In the genomic region with DNA sequence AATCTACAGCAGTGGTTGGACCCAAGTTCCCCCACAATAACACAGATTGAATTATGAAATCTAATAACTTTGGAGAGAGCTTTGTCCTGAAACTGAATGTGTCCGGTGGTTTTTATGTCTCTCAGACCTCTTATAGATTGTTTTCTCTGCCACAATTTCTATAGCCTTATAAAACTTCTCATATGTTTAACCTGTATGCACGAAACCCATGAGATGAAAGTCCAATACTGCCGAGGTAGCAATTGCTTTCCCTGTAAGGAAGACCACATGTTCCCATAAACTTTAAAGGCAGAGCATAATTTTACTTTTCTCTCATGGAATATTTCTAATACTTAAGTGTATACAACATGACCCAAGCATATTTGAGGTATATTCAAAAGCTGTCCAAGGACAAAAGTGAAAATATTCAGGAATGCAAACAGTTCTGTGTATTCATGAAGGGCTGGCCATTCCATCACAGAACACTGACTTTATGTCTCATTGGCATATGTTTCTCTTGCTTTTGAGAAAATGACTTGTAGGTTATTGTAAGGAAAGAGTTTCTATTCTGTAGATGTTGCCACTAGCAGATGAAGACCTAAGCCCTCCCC, we compare ENCODE assay signal across 22 cellular contexts.
"Had no signal": no experiment of that assay in that cellular context is flagged by ENCODE, and none has a peak within 500 bp of the region (broad histone marks: within the 10 kb centered on the region; RNA-seq: fewer than 3 reads in every experiment).

No MANE protein-coding gene starts in this region.

- H3K36me3 Mint-ChIP-seq: activated CD8-positive, alpha-beta memory T cell treated with anti-CD3 and anti-CD28 coated beads, Interleukin-2, amount 10 ng/mL, durations not matched to agents 7 days and 5 days; mesothelial cell of epicardium; stimulated activated naive B cell treated with anti-CD40 and anti-IgM and Interleukin-4, amounts not matched to agents 10 μg/mL and 1 μg/mL and 100 μg/mL, for 72 hours had no signal

- DNase-seq: activated B cell treated with CpG ODN at 0.5 μM for 24 hours; activated CD4-positive, alpha-beta memory T cell treated with anti-CD3 and anti-CD28 coated beads, Interleukin-2, amount 10 ng/mL, durations not matched to agents 7 days and 5 days; activated CD4-positive, alpha-beta T cell treated with anti-CD3 and anti-CD28 coated beads for 48 hours; activated CD8-positive, alpha-beta memory T cell treated with anti-CD3 and anti-CD28 coated beads, Interleukin-2, amount 10 ng/mL, durations not matched to agents 7 days and 5 days; activated naive CD4-positive, alpha-beta T cell treated with Interleukin-2 at 50 U/mL for 16 hours; aorta; cerebellar nuclear complex; effector CD8-positive, alpha-beta T cell; hippocampal formation; kidney; left lung; posterior cingulate gyrus; retina; stimulated activated naive B cell treated with anti-CD40 and anti-IgM and Interleukin-4, amounts not matched to agents 10 μg/mL and 1 μg/mL and 100 μg/mL, for 72 hours; T-helper 1 cell; T-helper 9 cell; transverse colon; uterus had no signal

- H3K27ac Mint-ChIP-seq: activated B cell treated with CpG ODN at 0.5 μM for 24 hours; activated CD4-positive, alpha-beta memory T cell treated with anti-CD3 and anti-CD28 coated beads, Interleukin-2, amount 10 ng/mL, durations not matched to agents 7 days and 5 days; activated CD8-positive, alpha-beta memory T cell treated with anti-CD3 and anti-CD28 coated beads, Interleukin-2, amount 10 ng/mL, durations not matched to agents 7 days and 5 days; activated T-helper 17 cell treated with anti-CD3 and anti-CD28 coated beads, Interleukin-2, amount 50 U/mL, for 72 hours; dendritic cell treated with granulocyte-macrophage colony-stimulating factor and Interleukin-4, amounts not matched to agents 40 ng/mL and 50 ng/mL, for 4 days; mesothelial cell of epicardium; nephron; stimulated activated naive B cell treated with anti-CD40 and anti-IgM and Interleukin-4, amounts not matched to agents 10 μg/mL and 1 μg/mL and 100 μg/mL, for 72 hours had no signal

- H3K9me3 ChIP-seq: left lung, transverse colon, uterus had no signal

- ATAC-seq: activated CD8-positive, alpha-beta memory T cell treated with anti-CD3 and anti-CD28 coated beads, Interleukin-2, amount 10 ng/mL, durations not matched to agents 7 days and 5 days; left lung had no signal

- H3K9me3 Mint-ChIP-seq: activated CD4-positive, alpha-beta memory T cell treated with anti-CD3 and anti-CD28 coated beads, Interleukin-2, amount 10 ng/mL, durations not matched to agents 7 days and 5 days; activated T-helper 17 cell treated with anti-CD3 and anti-CD28 coated beads, Interleukin-2, amount 50 U/mL, for 72 hours; dendritic cell treated with granulocyte-macrophage colony-stimulating factor and Interleukin-4, amounts not matched to agents 40 ng/mL and 50 ng/mL, for 4 days; mesothelial cell of epicardium; nephron had no signal

- H3K27me3 Mint-ChIP-seq: activated B cell treated with CpG ODN at 0.5 μM for 24 hours; activated CD4-positive, alpha-beta memory T cell treated with anti-CD3 and anti-CD28 coated beads, Interleukin-2, amount 10 ng/mL, durations not matched to agents 7 days and 5 days; activated CD8-positive, alpha-beta memory T cell treated with anti-CD3 and anti-CD28 coated beads, Interleukin-2, amount 10 ng/mL, durations not matched to agents 7 days and 5 days; activated T-helper 17 cell treated with anti-CD3 and anti-CD28 coated beads, Interleukin-2, amount 50 U/mL, for 72 hours; dendritic cell treated with granulocyte-macrophage colony-stimulating factor and Interleukin-4, amounts not matched to agents 40 ng/mL and 50 ng/mL, for 4 days; stimulated activated naive B cell treated with anti-CD40 and anti-IgM and Interleukin-4, amounts not matched to agents 10 μg/mL and 1 μg/mL and 100 μg/mL, for 72 hours had no signal

- H3K4me1 Mint-ChIP-seq: activated B cell treated with CpG ODN at 0.5 μM for 24 hours had no signal

- H3K4me3 Mint-ChIP-seq: activated B cell treated with CpG ODN at 0.5 μM for 24 hours; activated CD4-positive, alpha-beta memory T cell treated with anti-CD3 and anti-CD28 coated beads, Interleukin-2, amount 10 ng/mL, durations not matched to agents 7 days and 5 days; activated CD8-positive, alpha-beta memory T cell treated with anti-CD3 and anti-CD28 coated beads, Interleukin-2, amount 10 ng/mL, durations not matched to agents 7 days and 5 days; activated T-helper 17 cell treated with anti-CD3 and anti-CD28 coated beads, Interleukin-2, amount 50 U/mL, for 72 hours; dendritic cell treated with granulocyte-macrophage colony-stimulating factor and Interleukin-4, amounts not matched to agents 40 ng/mL and 50 ng/mL, for 4 days; mesothelial cell of epicardium; nephron; stimulated activated naive B cell treated with anti-CD40 and anti-IgM and Interleukin-4, amounts not matched to agents 10 μg/mL and 1 μg/mL and 100 μg/mL, for 72 hours had no signal

- H3K4me3 ChIP-seq: left lung, transverse colon, uterus had no signal

- H3K27me3 ChIP-seq: left lung, transverse colon, uterus had no signal

- H3K27ac ChIP-seq: left lung, transverse colon, uterus had no signal

- H3K4me1 ChIP-seq: left lung, uterus had no signal

- H3K36me3 ChIP-seq: left lung, transverse colon, uterus had no signal
